ENCODE assay signal across 20 cellular contexts in the genomic region with DNA sequence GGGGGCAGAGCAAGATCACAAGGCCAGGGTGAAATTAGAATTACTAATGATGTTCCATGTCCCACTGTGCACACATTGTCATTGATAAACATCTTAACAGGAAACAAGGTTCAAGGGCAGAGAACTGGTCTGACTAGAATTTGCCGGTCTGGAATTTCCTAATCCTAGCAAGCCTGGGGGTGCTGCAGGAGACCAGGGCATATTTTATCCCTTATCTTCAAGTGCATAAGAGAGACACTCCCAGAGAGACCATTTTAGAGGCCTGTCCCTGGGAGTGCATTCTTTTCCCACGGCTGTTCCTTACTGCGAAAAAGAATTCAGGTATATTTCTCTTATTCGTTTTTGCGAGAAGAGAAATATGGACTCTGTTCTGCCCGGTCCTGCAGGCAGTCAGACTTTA. TPM values are rescaled to one million over a fixed set of nuclear protein-coding genes. Genes with fewer than 3 reads are reported as not detected.
DNase-seq lines count a peak whose midpoint lies in the region; ATAC-seq, FAIRE-seq and TF ChIP-seq lines count a peak whose summit lies in the region.
"Had no signal": no experiment of that assay in that cellular context is flagged by ENCODE, and none has a peak within 500 bp of the region (broad histone marks: within the 10 kb centered on the region; RNA-seq: fewer than 3 reads in every experiment).

No MANE protein-coding gene starts in this region.

- BruUV-seq in HepG2 (replicated peaks; lab: Mats Ljungman, UMichigan) = no TSS peak

- no peak overlapping the region for H3K4me3 ChIP-seq in HepG2 (replicated peaks in 1 of 3; ENCODE audit: insufficient read depth in 1 of 3, low read depth in 2 of 3, low read length in 3 of 3)
- H3K4me3 ChIP-seq in right lobe of liver = no peak overlapping the region
- no peak overlapping the region for H3K4me3 ChIP-seq in H1 (ENCODE audit: extremely low read depth in 1 of 4, insufficient read depth in 2 of 4, low read depth in 3 of 4, low read length in 4 of 4)
- no peak overlapping the region for H3K4me3 ChIP-seq in mesendoderm (ENCODE audit: low read length)
- no peak overlapping the region for H3K4me3 ChIP-seq in neuronal stem cell (ENCODE audit: low read length in 2 of 2)
- H3K4me3 ChIP-seq: BLaER1 had no signal

- no peak overlapping the region for H4K91ac ChIP-seq in H1 (replicated peaks; ENCODE audit: insufficient read length, low read length)
- no peak overlapping the region for H4K91ac ChIP-seq in neuronal stem cell (ENCODE audit: low read depth, low read length, poor library complexity)

- no peaks in the 10 kb centered on the region for H3K79me2 ChIP-seq in HepG2 (ENCODE audit: insufficient read depth, low read length)
- no peaks in the 10 kb centered on the region for H3K79me2 ChIP-seq in H1 (ENCODE audit: control insufficient read depth in 1 of 2, insufficient read depth in 2 of 2, low read length in 2 of 2)
- H3K79me2 ChIP-seq in mesendoderm (ENCODE audit: control insufficient read depth, insufficient read depth, low read length) = no peaks in the 10 kb centered on the region

- H2BK120ac ChIP-seq in H1 (replicated peaks; ENCODE audit: low read depth, low read length) (no peak overlapping the region), mesendoderm (ENCODE audit: low read depth, low read length) (no peak overlapping the region), neuronal stem cell (ENCODE audit: low read depth, low read length) (no peak overlapping the region)

- no peaks in the 10 kb centered on the region for H3K23me2 ChIP-seq in H1 (ENCODE audit: low read depth, low read length)

- in situ Hi-C loops in HepG2 (cut with HindIII; ENCODE audit: extremely low pct_ligation_motif_present, low pct_unique_long_range_greater_than_20kb) = no loop called here

- H2AFZ ChIP-seq in HepG2 (ENCODE audit: low read length) (no peak overlapping the region), H1 (ENCODE audit: low read length) (no peak overlapping the region), neuronal stem cell (ENCODE audit: low read length) (no peak overlapping the region)

- H3K56ac ChIP-seq in H1 (replicated peaks; ENCODE audit: insufficient read length, low read depth, low read length) (no peak overlapping the region), mesendoderm (ENCODE audit: low read length) (no peak overlapping the region)

- H3K14ac ChIP-seq in H1 (ENCODE audit: insufficient read length) = no peak overlapping the region
- no peak overlapping the region for H3K14ac ChIP-seq in neuronal stem cell (ENCODE audit: low read length)

- CTCF ChIA-PET in HepG2 (lab: Yijun Ruan, JAX; ENCODE audit: low intra/inter-chr PET ratio, low total read pairs) = no interaction called here
- CTCF ChIA-PET in H1 (lab: Charles Lee; ENCODE audit: partially characterized antibody) = no interaction called here

- DNase-seq in HepG2 (ENCODE audit: low spot score) = no peak
- no peak for DNase-seq in right lobe of liver
- DNase-seq in H1 (ENCODE audit: low read depth in 1 of 2, low spot score in 2 of 2) = no peak
- peak; percentile 29 for DNase-seq in mesendoderm
- DNase-seq in GM12892 (ENCODE audit: insufficient read length) = no peak
- no peak for DNase-seq in neuronal stem cell (ENCODE audit: low spot score)
- DNase-seq in NCI-H1417 (lab: John Stamatoyannopoulos, UW) = no peak
- DNase-seq: 8988T; CD4-positive, alpha-beta memory T cell; DMS153; DND-41; EL; GOT3; H9; KBM-7 had no signal

- H3K4me2 ChIP-seq in HepG2 (ENCODE audit: low read depth, low read length) (no peak overlapping the region), H1 (ENCODE audit: insufficient read depth in 1 of 2, low read depth in 2 of 2, low read length in 2 of 2) (no peak overlapping the region), mesendoderm (ENCODE audit: low read length) (no peak overlapping the region), neuronal stem cell (ENCODE audit: insufficient read depth, low read length, poor library complexity, severe bottlenecking) (no peak overlapping the region)
- H3K4me2 ChIP-seq: BLaER1 had no signal

- H4K5ac ChIP-seq in H1 (ENCODE audit: insufficient read length, low read depth, low read length) = no peak overlapping the region
- no peak overlapping the region for H4K5ac ChIP-seq in mesendoderm (ENCODE audit: low read length)

- H3K18ac ChIP-seq in H1 (ENCODE audit: extremely low read depth, low read length) (no peak overlapping the region), mesendoderm (ENCODE audit: low read length) (no peak overlapping the region), neuronal stem cell (ENCODE audit: low read length) (no peak overlapping the region)

- H3K9me3 ChIP-seq in HepG2 (ENCODE audit: low read length) = peaks cover 12% of the 10 kb centered on the region; the same call in 1 of the 2 replicates
- H3K9me3 ChIP-seq in right lobe of liver = no peaks in the 10 kb centered on the region
- peaks cover 12 to 14% of the 10 kb centered on the region in 2 experiments for H3K9me3 ChIP-seq in H1 (ENCODE audit: insufficient read depth in 2 of 2, low read depth in 1 of 2, low read length in 1 of 2)
- H3K9me3 ChIP-seq in neuronal stem cell (replicated peaks in 1 of 2; ENCODE audit: control insufficient read depth in 2 of 2, insufficient read depth in 1 of 2, low read depth in 1 of 2, low read length in 2 of 2) = peaks cover 0 to 4% of the 10 kb centered on the region in 2 donors

- H2BK5ac ChIP-seq in H1 (ENCODE audit: low read depth, low read length) = no peak overlapping the region
- H2BK5ac ChIP-seq in mesendoderm (ENCODE audit: low read length) = no peak overlapping the region
- H2BK5ac ChIP-seq in neuronal stem cell (ENCODE audit: low read length) = no peak overlapping the region

- intact Hi-C loops in HepG2 (cut with micrococcal nuclease; ENCODE audit: unreplicated experiment) = no loop called here
- intact Hi-C loops in right lobe of liver (cut with DNase I) = no loop called here

- H3K9ac ChIP-seq in HepG2 (ENCODE audit: insufficient read depth, low read depth, low read length) (no peak overlapping the region), H1 (replicated peaks in 1 of 4; ENCODE audit: extremely low read depth in 1 of 4, low read depth in 3 of 4, low read length in 3 of 4) (no peak overlapping the region), mesendoderm (ENCODE audit: low read length) (no peak overlapping the region), neuronal stem cell (ENCODE audit: low read depth, low read length, poor library complexity) (no peak overlapping the region)
- H3K9ac ChIP-seq: BLaER1 had no signal

- H4K20me1 ChIP-seq in HepG2 (ENCODE audit: insufficient read depth, low read length) = no peaks in the 10 kb centered on the region
- H4K20me1 ChIP-seq in H1 (replicated peaks in 1 of 2; ENCODE audit: control insufficient read depth in 1 of 2, insufficient read depth in 2 of 2, low read length in 2 of 2) = no peaks in the 10 kb centered on the region
- H4K20me1 ChIP-seq: BLaER1 had no signal

- FAIRE-seq in HepG2 (lab: Jason Lieb, UNC) (no peak), H1 (lab: Jason Lieb, UNC) (no peak), GM12892 (lab: Jason Lieb, UNC) (no peak)
- FAIRE-seq: GM12891, GM18507, HTR-8/SVneo had no signal

- TF ChIP-seq RAD21 in HepG2 (CRISPR knock-in tag; IDR thresholded peaks at IDR 0.05) (no peak), H1 (IDR thresholded peaks at IDR 0.05 in 1 of 2, conservative IDR thresholded peaks at IDR 0.05 in 1 of 2; ENCODE audit: low read depth in 2 of 2, low read length in 2 of 2) (no peak)

- no peak overlapping the region for H3K4ac ChIP-seq in H1 (replicated peaks; ENCODE audit: insufficient read length, low read depth, low read length)
- no peak overlapping the region for H3K4ac ChIP-seq in mesendoderm (ENCODE audit: low read depth, low read length)
- no peak overlapping the region for H3K4ac ChIP-seq in neuronal stem cell (ENCODE audit: low read length)

- H4K8ac ChIP-seq in H1 (ENCODE audit: extremely low read depth, insufficient read depth, low read length) (no peak overlapping the region), mesendoderm (ENCODE audit: low read depth, low read length) (no peak overlapping the region), neuronal stem cell (ENCODE audit: low read depth, low read length) (no peak overlapping the region)

- no peaks in the 10 kb centered on the region for H3K36me3 ChIP-seq in HepG2 (replicated peaks in 1 of 2; ENCODE audit: control insufficient read depth in 1 of 2, insufficient read depth in 2 of 2, low read length in 2 of 2)
- no peaks in the 10 kb centered on the region for H3K36me3 ChIP-seq in right lobe of liver
- H3K36me3 ChIP-seq in H1 (ENCODE audit: control insufficient read depth in 2 of 4, insufficient read depth in 4 of 4, low read length in 3 of 4) = peaks cover 0 to 3% (median 0%) of the 10 kb centered on the region in 4 experiments; a peak in 1 of 8 replicates
- H3K36me3 ChIP-seq in mesendoderm (ENCODE audit: control insufficient read depth, insufficient read depth, low read length) = no peaks in the 10 kb centered on the region
- no peaks in the 10 kb centered on the region for H3K36me3 ChIP-seq in neuronal stem cell (replicated peaks in 1 of 2; ENCODE audit: control insufficient read depth in 2 of 2, insufficient read depth in 2 of 2, low read length in 2 of 2)
- H3K36me3 ChIP-seq: BLaER1 had no signal

- H3K79me1 ChIP-seq in H1 (ENCODE audit: low read depth, low read length) = no peaks in the 10 kb centered on the region
- H3K79me1 ChIP-seq in mesendoderm (ENCODE audit: low read length) = no peaks in the 10 kb centered on the region
- H3K79me1 ChIP-seq in neuronal stem cell (ENCODE audit: low read depth, low read length) = no peaks in the 10 kb centered on the region

- 56% methylated on average over 6 of the region's 6 CpGs for WGBS in HepG2 (ENCODE audit: low lambda C conversion rate)
- WGBS in right lobe of liver (ENCODE audit: insufficient coverage, low coverage, low lambda C conversion rate, missing lambda C conversion rate) = 86% methylated on average over 5 of the region's 6 CpGs
- WGBS in H1 (ENCODE audit: extremely low coverage in 1 of 2, insufficient coverage in 1 of 2, insufficient read length in 1 of 2, insufficient replicate concordance in 2 of 2, low coverage in 1 of 2, low lambda C conversion rate in 2 of 2, missing lambda C conversion rate in 1 of 2), 2 experiments = 87% methylated on average over 6 of the region's 6 CpGs; no CpG with 5 or more reads in 1 of the 2 experiments
- no CpG with 5 or more reads among the region's 6 CpGs for WGBS in mesendoderm (ENCODE audit: extremely low coverage, insufficient coverage, low lambda C conversion rate)
- no CpG with 5 or more reads among the region's 6 CpGs for WGBS in neuronal stem cell (ENCODE audit: extremely low coverage in 2 of 2, insufficient read length in 2 of 2, insufficient replicate concordance in 1 of 2), 2 donors

- no peak overlapping the region for H2BK20ac ChIP-seq in H1 (ENCODE audit: low read length)

- H2AK5ac ChIP-seq in H1 (ENCODE audit: low read depth, low read length) (no peak overlapping the region), mesendoderm (ENCODE audit: low read length) (no peak overlapping the region), neuronal stem cell (ENCODE audit: low read depth, low read length) (no peak overlapping the region)

- no peak overlapping the region for H2BK12ac ChIP-seq in H1 (ENCODE audit: low read depth, low read length)
- H2BK12ac ChIP-seq in neuronal stem cell (ENCODE audit: low read length) = no peak overlapping the region

- H3K27ac ChIP-seq in HepG2 (ENCODE audit: extremely low read length, insufficient read depth, low read length) (no peak overlapping the region), right lobe of liver (no peak overlapping the region), H1 (ENCODE audit: low read depth, low read length) (no peak overlapping the region), mesendoderm (ENCODE audit: low read depth, low read length) (no peak overlapping the region), neuronal stem cell (replicated peaks; ENCODE audit: low read length) (no peak overlapping the region)
- H3K27ac ChIP-seq: BLaER1 had no signal

- no peak for TF ChIP-seq EP300 in HepG2 (IDR thresholded peaks at IDR 0.05; ENCODE audit: low read depth in 2 of 2, low read length in 2 of 2)
- TF ChIP-seq EP300 in HepG2 (CRISPR knock-in tag; IDR thresholded peaks at IDR 0.05; ENCODE audit: borderline replicate concordance) = no peak
- TF ChIP-seq EP300 in H1 (IDR thresholded peaks at IDR 0.05; ENCODE audit: borderline replicate concordance in 1 of 2, low read depth in 2 of 2, low read length in 2 of 2) = peak in 1 of 2 experiments; percentile 95; a peak in 1 of 3 replicates

- ATAC-seq in HepG2 = no peak
- ATAC-seq in right lobe of liver = no peak
- ATAC-seq in HG02678 (IDR thresholded peaks at IDR 0.05; ENCODE audit: unreplicated experiment) = no peak

- H3K23ac ChIP-seq in H1 (ENCODE audit: insufficient read length) (no peak overlapping the region), mesendoderm (ENCODE audit: low read length) (no peak overlapping the region), neuronal stem cell (ENCODE audit: low read depth, low read length, poor library complexity) (no peak overlapping the region)

- H2BK15ac ChIP-seq in H1 (ENCODE audit: low read length) (no peak overlapping the region), mesendoderm (replicated peaks; ENCODE audit: low read depth) (no peak overlapping the region), neuronal stem cell (ENCODE audit: low read length) (no peak overlapping the region)

- TF ChIP-seq CTCF in HepG2 (CRISPR knock-in tag; IDR thresholded peaks at IDR 0.05) = no peak
- TF ChIP-seq CTCF in right lobe of liver (IDR thresholded peaks at IDR 0.05) = no peak
- TF ChIP-seq CTCF in H1 (IDR thresholded peaks at IDR 0.05; ENCODE audit: control extremely low read depth in 1 of 3, insufficient read depth in 1 of 3, low read depth in 1 of 3, low read length in 3 of 3) = no peak

- H3K4me1 ChIP-seq in HepG2 (ENCODE audit: insufficient read depth, low read length) = no peaks in the 10 kb centered on the region
- H3K4me1 ChIP-seq in right lobe of liver = no peaks in the 10 kb centered on the region
- peaks cover 0 to 5% (median 4%) of the 10 kb centered on the region in 4 experiments; a peak in 5 of 7 replicates for H3K4me1 ChIP-seq in H1 (replicated peaks in 1 of 4; ENCODE audit: control insufficient read depth in 3 of 4, insufficient read depth in 4 of 4, low read length in 3 of 4)
- no peaks in the 10 kb centered on the region for H3K4me1 ChIP-seq in mesendoderm (ENCODE audit: control insufficient read depth, low read depth, low read length)
- no peaks in the 10 kb centered on the region for H3K4me1 ChIP-seq in neuronal stem cell (ENCODE audit: control insufficient read depth in 2 of 2, insufficient read depth in 1 of 2, low read depth in 1 of 2, low read length in 2 of 2)
- H3K4me1 ChIP-seq: BLaER1 had no signal

- TF ChIP-seq POLR2A in HepG2 (IDR thresholded peaks at IDR 0.05; ENCODE audit: insufficient read depth in 1 of 2, low read depth in 2 of 2, low read length in 2 of 2) = no peak
- no peak for TF ChIP-seq POLR2A in right lobe of liver (IDR thresholded peaks at IDR 0.05)
- no peak for TF ChIP-seq POLR2A in H1 (IDR thresholded peaks at IDR 0.05; ENCODE audit: control extremely low read depth in 1 of 2, low read depth in 2 of 2, low read length in 2 of 2)
- TF ChIP-seq POLR2A in GM12892 (IDR thresholded peaks at IDR 0.05; ENCODE audit: low read depth, low read length) = no peak

- H3K27me3 ChIP-seq in HepG2 (ENCODE audit: control insufficient read depth in 1 of 2, insufficient read depth in 2 of 2, low read length in 2 of 2) = no peaks in the 10 kb centered on the region
- no peaks in the 10 kb centered on the region for H3K27me3 ChIP-seq in right lobe of liver
- H3K27me3 ChIP-seq in H1 (replicated peaks in 1 of 4; ENCODE audit: control insufficient read depth in 3 of 4, extremely low read depth in 1 of 4, insufficient read depth in 3 of 4, low read length in 3 of 4) = no peaks in the 10 kb centered on the region
- H3K27me3 ChIP-seq in mesendoderm (ENCODE audit: insufficient read depth, low read length, poor library complexity) = no peaks in the 10 kb centered on the region
- peaks cover 0 to 3% (median 0%) of the 10 kb centered on the region in 3 experiments for H3K27me3 ChIP-seq in neuronal stem cell (ENCODE audit: control insufficient read depth in 3 of 3, insufficient read depth in 3 of 3, low read depth in 1 of 3, low read length in 3 of 3)
- H3K27me3 ChIP-seq: BLaER1 had no signal

- POLR2A ChIA-PET in HepG2 (lab: Yijun Ruan, JAX) = no interaction called here
- POLR2A ChIA-PET in H1 (lab: Charles Lee; ENCODE audit: partially characterized antibody) = no interaction called here

RNA-seq across cellular contexts. Expression of a gene that starts 41.5 kb away (rescaled TPM):
- total RNA-seq in HepG2 (2016; rRNA removed; fragmentation: Illumina TruSeq; extraction: Trizol) (1.7 and 2.3 TPM in 2 replicates), right lobe of liver (1 to 10 TPM in 4 of 6 experiments, under 1 TPM in 2; 0.32 to 5.2 (median 1.1) TPM)
- 1.1 and 1.2 TPM in 2 replicates for total RNA-seq in HepG2 (2016; cell fraction: cytosol; rRNA removed; fragmentation: Illumina TruSeq; extraction: Trizol; ENCODE audit: low read depth)
- 1.9 and 3.0 TPM in 2 replicates for total RNA-seq in HepG2 (2016; cell fraction: insoluble cytoplasmic fraction; rRNA removed; fragmentation: Illumina TruSeq; extraction: Trizol)
- 2.0 and 2.5 TPM in 2 replicates for total RNA-seq in HepG2 (2016; cell fraction: membrane; rRNA removed; fragmentation: Illumina TruSeq; extraction: Trizol)
- 2.2 and 2.3 TPM in 2 replicates for total RNA-seq in HepG2 (2016; cell fraction: nucleus; rRNA removed; fragmentation: Illumina TruSeq; extraction: Trizol)
- polyA plus RNA-seq in HepG2 (2011; rRNA removed) (0.46 and 0.51 TPM in 2 replicates), H1 (2011; rRNA removed) (2.8 and 4.6 TPM in 2 replicates)
- polyA plus RNA-seq in HepG2 (2011; cell fraction: cytosol; rRNA removed) = 0.28 and 0.55 TPM in 2 replicates
- 0.24 and 0.35 TPM in 2 replicates for polyA plus RNA-seq in HepG2 (2011; cell fraction: nucleus; rRNA removed)
- polyA plus RNA-seq in HepG2 (2012) = 0.89 and 1.4 TPM in 2 replicates
- polyA plus RNA-seq in HepG2 (2016; cell fraction: cytosol; fragmentation: Illumina TruSeq; extraction: Trizol; ENCODE audit: low read depth) = 0.74 and 0.84 TPM in 2 replicates
- polyA plus RNA-seq in HepG2 (2016; cell fraction: insoluble cytoplasmic fraction; fragmentation: Illumina TruSeq; extraction: Trizol; ENCODE audit: low read depth) = 1.6 and 2.0 TPM in 2 replicates
- polyA plus RNA-seq in HepG2 (2016; cell fraction: membrane; fragmentation: Illumina TruSeq; extraction: Trizol; ENCODE audit: low read depth) = 1.7 and 1.8 TPM in 2 replicates
- 2.8 and 3.1 TPM in 2 replicates for polyA plus RNA-seq in HepG2 (2016; cell fraction: nucleus; fragmentation: Illumina TruSeq; extraction: Trizol; ENCODE audit: insufficient read depth, low read depth)
- 0.36 and 7.7 TPM in 2 replicates for polyA minus RNA-seq in HepG2 (2011; rRNA and poly(A)+ RNA removed; ENCODE audit: low replicate concordance)
- polyA minus RNA-seq in HepG2 (2011; cell fraction: cytosol; rRNA and poly(A)+ RNA removed) = not detected in 2 replicates
- polyA minus RNA-seq in HepG2 (2011; cell fraction: nucleus; rRNA and poly(A)+ RNA removed) = 0.37 TPM in 1 of 2 replicates, not detected in the other
- 8.5 and 8.8 TPM in 2 replicates for total RNA-seq in H1 (2021; fragmentation: NEBNext Ultra II Directional; extraction: Animal tissue kit (Norgen Biotek cat#: 25700))
- 4.8 TPM for polyA plus RNA-seq in H1 (2011; cell fraction: cytosol; rRNA removed)
- 2.9 TPM for polyA plus RNA-seq in H1 (2011; cell fraction: nucleus; rRNA removed)
- 7.1 to 9.9 TPM (median 7.6 TPM) in 4 replicates for polyA plus RNA-seq in H1 (2012, experiment 1 of 2)
- polyA plus RNA-seq in H1 (2012, experiment 2 of 2) = 5.9 TPM
- 9.0 TPM for polyA plus RNA-seq in H1 (2013, experiment 1 of 2)
- 11.7 TPM for polyA plus RNA-seq in H1 (2013, experiment 2 of 2)
- 3.6 and 4.6 TPM in 2 replicates for polyA minus RNA-seq in H1 (2011; rRNA and poly(A)+ RNA removed)
- polyA minus RNA-seq in H1 (2011; cell fraction: cytosol; rRNA and poly(A)+ RNA removed) = 2.1 TPM
- polyA minus RNA-seq in H1 (2011; cell fraction: nucleus; rRNA and poly(A)+ RNA removed) = 4.2 TPM
- polyA plus RNA-seq in mesendoderm (2013, experiment 1 of 2) = 5.4 TPM
- polyA plus RNA-seq in mesendoderm (2013, experiment 2 of 2) = 5.3 TPM
- polyA plus RNA-seq in GM12892 (2012; ENCODE audit: missing spikeins) = 54.7 TPM
- 2.3 TPM for polyA plus RNA-seq in neuronal stem cell (2013, experiment 1 of 2)
- 2.5 TPM for polyA plus RNA-seq in neuronal stem cell (2013, experiment 2 of 2)
